In genomic region chr17:81412490-81413093, GRCh38 we compare ENCODE assay signal across 1 cellular context.
TF ChIP-seq lines count a peak whose summit lies in the region.

No MANE protein-coding gene starts in this region.

TF ChIP-seq in K562, 482 proteins besides CTCF, POLR2A, EP300 and RAD21 (continued from another document and continues in another):
- TF ChIP-seq POLR2AphosphoS5 (IDR thresholded peaks at IDR 0.05; ENCODE audit: control insufficient read depth, insufficient read depth, low read depth, low read length) (peak; percentile 66), SMAD3 (CRISPR knock-in tag; conservative IDR thresholded peaks at IDR 0.05) (no peak), FOXJ2 (tag; IDR thresholded peaks at IDR 0.05) (no peak), KDM1A (IDR thresholded peaks at IDR 0.05) (no peak), GABPB1 (CRISPR knock-in tag; IDR thresholded peaks at IDR 0.05) (peak; percentile 77), PML (IDR thresholded peaks at IDR 0.05; ENCODE audit: low read length) (no peak), BRD4 (IDR thresholded peaks at IDR 0.05) (no peak), CHD7 (IDR thresholded peaks at IDR 0.05; ENCODE audit: low read depth, low read length) (no peak), RUNX1 (IDR thresholded peaks at IDR 0.05; ENCODE audit: low read depth) (0 out of 2 replicates have a peak, but pooled peaks have one; percentile 21), ZNF57 (CRISPR knock-in tag; IDR thresholded peaks at IDR 0.05) (no peak), ZNF436 (CRISPR knock-in tag; IDR thresholded peaks at IDR 0.05) (no peak), GATAD2B (IDR thresholded peaks at IDR 0.05; ENCODE audit: borderline replicate concordance) (0 out of 2 replicates have a peak, but pooled peaks have one; percentile 32), TAL1 (IDR thresholded peaks at IDR 0.05) (0 out of 2 replicates have a peak, but pooled peaks have one; percentile 16), TEAD4 (IDR thresholded peaks at IDR 0.05; ENCODE audit: low read length) (peak; percentile 64), TEAD4 (CRISPR knock-in tag; IDR thresholded peaks at IDR 0.05; ENCODE audit: borderline replicate concordance) (no peak), ZNF184 (CRISPR knock-in tag; IDR thresholded peaks at IDR 0.05) (no peak), ARID1B (IDR thresholded peaks at IDR 0.05) (peak; percentile 69; the same call in 1 of the 2 replicates), NFIX (CRISPR knock-in tag; IDR thresholded peaks at IDR 0.05; ENCODE audit: low read depth) (no peak), PTBP1 (IDR thresholded peaks at IDR 0.05; ENCODE audit: low read depth, low read length) (no peak), ZNF282 (CRISPR knock-in tag; IDR thresholded peaks at IDR 0.05) (no peak), FOXK1 (CRISPR knock-in tag; IDR thresholded peaks at IDR 0.05; ENCODE audit: borderline replicate concordance) (no peak), IFI16 (CRISPR knock-in tag; IDR thresholded peaks at IDR 0.05) (no peak), TCF3 (CRISPR knock-in tag; IDR thresholded peaks at IDR 0.05) (peak; percentile 57), MYC (IDR thresholded peaks at IDR 0.05; ENCODE audit: low read depth, low read length) (peak; percentile 43; the same call in 1 of the 2 replicates), MYC (CRISPR knock-in tag; IDR thresholded peaks at IDR 0.05; ENCODE audit: borderline replicate concordance, low read depth) (no peak)
- TF ChIP-seq, protein P1, sequence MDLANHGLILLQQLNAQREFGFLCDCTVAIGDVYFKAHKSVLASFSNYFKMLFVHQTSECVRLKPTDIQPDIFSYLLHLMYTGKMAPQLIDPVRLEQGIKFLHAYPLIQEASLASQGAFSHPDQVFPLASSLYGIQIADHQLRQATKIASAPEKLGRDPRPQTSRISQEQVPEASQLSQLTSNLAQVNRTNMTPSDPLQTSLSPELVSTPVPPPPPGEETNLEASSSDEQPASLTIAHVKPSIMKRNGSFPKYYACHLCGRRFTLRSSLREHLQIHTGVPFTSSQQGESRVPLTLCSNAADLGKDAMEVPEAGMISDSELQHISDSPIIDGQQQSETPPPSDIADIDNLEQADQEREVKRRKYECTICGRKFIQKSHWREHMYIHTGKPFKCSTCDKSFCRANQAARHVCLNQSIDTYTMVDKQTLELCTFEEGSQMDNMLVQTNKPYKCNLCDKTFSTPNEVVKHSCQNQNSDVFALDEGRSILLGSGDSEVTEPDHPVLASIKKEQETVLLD (IDR thresholded peaks at IDR 0.05) = peak; percentile 65; the same call in 1 of the 2 replicates
- TF ChIP-seq, protein P2, sequence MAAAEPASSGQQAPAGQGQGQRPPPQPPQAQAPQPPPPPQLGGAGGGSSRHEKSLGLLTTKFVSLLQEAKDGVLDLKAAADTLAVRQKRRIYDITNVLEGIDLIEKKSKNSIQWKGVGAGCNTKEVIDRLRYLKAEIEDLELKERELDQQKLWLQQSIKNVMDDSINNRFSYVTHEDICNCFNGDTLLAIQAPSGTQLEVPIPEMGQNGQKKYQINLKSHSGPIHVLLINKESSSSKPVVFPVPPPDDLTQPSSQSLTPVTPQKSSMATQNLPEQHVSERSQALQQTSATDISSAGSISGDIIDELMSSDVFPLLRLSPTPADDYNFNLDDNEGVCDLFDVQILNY (CRISPR knock-in tag; IDR thresholded peaks at IDR 0.05) = no peak
- TF ChIP-seq, protein P3, sequence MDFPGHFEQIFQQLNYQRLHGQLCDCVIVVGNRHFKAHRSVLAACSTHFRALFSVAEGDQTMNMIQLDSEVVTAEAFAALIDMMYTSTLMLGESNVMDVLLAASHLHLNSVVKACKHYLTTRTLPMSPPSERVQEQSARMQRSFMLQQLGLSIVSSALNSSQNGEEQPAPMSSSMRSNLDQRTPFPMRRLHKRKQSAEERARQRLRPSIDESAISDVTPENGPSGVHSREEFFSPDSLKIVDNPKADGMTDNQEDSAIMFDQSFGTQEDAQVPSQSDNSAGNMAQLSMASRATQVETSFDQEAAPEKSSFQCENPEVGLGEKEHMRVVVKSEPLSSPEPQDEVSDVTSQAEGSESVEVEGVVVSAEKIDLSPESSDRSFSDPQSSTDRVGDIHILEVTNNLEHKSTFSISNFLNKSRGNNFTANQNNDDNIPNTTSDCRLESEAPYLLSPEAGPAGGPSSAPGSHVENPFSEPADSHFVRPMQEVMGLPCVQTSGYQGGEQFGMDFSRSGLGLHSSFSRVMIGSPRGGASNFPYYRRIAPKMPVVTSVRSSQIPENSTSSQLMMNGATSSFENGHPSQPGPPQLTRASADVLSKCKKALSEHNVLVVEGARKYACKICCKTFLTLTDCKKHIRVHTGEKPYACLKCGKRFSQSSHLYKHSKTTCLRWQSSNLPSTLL (IDR thresholded peaks at IDR 0.05) = no peak
- TF ChIP-seq, protein P4, sequence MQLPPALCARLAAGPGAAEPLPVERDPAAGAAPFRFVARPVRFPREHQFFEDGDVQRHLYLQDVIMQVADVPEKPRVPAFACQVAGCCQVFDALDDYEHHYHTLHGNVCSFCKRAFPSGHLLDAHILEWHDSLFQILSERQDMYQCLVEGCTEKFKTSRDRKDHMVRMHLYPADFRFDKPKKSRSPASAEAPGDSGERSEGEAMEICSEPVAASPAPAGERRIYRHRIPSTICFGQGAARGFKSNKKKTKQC (CRISPR knock-in tag; IDR thresholded peaks at IDR 0.05) = no peak
- TF ChIP-seq, protein P5, sequence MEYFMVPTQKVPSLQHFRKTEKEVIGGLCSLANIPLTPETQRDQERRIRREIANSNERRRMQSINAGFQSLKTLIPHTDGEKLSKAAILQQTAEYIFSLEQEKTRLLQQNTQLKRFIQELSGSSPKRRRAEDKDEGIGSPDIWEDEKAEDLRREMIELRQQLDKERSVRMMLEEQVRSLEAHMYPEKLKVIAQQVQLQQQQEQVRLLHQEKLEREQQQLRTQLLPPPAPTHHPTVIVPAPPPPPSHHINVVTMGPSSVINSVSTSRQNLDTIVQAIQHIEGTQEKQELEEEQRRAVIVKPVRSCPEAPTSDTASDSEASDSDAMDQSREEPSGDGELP (CRISPR knock-in tag; IDR thresholded peaks at IDR 0.05; ENCODE audit: borderline replicate concordance) = peak; percentile 97
- TF ChIP-seq, protein P6, sequence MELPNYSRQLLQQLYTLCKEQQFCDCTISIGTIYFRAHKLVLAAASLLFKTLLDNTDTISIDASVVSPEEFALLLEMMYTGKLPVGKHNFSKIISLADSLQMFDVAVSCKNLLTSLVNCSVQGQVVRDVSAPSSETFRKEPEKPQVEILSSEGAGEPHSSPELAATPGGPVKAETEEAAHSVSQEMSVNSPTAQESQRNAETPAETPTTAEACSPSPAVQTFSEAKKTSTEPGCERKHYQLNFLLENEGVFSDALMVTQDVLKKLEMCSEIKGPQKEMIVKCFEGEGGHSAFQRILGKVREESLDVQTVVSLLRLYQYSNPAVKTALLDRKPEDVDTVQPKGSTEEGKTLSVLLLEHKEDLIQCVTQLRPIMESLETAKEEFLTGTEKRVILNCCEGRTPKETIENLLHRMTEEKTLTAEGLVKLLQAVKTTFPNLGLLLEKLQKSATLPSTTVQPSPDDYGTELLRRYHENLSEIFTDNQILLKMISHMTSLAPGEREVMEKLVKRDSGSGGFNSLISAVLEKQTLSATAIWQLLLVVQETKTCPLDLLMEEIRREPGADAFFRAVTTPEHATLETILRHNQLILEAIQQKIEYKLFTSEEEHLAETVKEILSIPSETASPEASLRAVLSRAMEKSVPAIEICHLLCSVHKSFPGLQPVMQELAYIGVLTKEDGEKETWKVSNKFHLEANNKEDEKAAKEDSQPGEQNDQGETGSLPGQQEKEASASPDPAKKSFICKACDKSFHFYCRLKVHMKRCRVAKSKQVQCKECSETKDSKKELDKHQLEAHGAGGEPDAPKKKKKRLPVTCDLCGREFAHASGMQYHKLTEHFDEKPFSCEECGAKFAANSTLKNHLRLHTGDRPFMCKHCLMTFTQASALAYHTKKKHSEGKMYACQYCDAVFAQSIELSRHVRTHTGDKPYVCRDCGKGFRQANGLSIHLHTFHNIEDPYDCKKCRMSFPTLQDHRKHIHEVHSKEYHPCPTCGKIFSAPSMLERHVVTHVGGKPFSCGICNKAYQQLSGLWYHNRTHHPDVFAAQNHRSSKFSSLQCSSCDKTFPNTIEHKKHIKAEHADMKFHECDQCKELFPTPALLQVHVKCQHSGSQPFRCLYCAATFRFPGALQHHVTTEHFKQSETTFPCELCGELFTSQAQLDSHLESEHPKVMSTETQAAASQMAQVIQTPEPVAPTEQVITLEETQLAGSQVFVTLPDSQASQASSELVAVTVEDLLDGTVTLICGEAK (IDR thresholded peaks at IDR 0.05) = peak; percentile 61; the same call in 1 of the 2 replicates
- TF ChIP-seq, protein P6 (CRISPR knock-in tag; IDR thresholded peaks at IDR 0.05) = no peak
